Comparison of ENCODE assay signal across 9 cellular contexts in the genomic region with DNA sequence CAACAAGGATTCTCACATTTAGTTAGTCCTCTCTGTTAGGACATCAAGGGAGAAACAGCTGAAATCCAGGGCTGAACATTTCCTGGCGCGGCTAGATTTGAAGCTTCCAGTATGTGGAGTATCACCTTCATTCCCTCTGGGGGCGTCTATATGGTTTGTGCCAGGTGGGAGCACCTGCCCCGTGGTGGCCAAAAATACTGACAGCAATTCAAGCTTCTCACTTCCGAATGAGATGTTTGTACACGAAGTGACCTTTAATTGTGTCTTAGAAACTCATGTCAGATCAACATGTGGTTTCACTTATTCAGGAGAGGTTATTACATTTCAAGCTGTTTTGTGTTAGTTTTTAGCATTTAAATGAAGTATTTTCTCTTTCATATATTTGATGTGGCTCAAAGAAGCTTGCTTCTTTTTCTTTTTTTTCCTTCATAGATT.
DNase-seq lines count a peak whose midpoint lies in the region; ATAC-seq, FAIRE-seq and TF ChIP-seq lines count a peak whose summit lies in the region.
"Had no signal": no experiment of that assay in that cellular context is flagged by ENCODE, and none has a peak within 500 bp of the region (broad histone marks: within the 10 kb centered on the region; RNA-seq: fewer than 3 reads in every experiment).

No MANE protein-coding gene starts in this region.

- H3K27me3 ChIP-seq in OCI-LY1 (ENCODE audit: insufficient read depth, low read length) (no peaks in the 10 kb centered on the region), endodermal cell (ENCODE audit: control insufficient read depth, insufficient read depth, low read length, poor library complexity, severe bottlenecking) (no peaks in the 10 kb centered on the region)

- H3K9me3 ChIP-seq in OCI-LY1 (ENCODE audit: low read length) (no peaks in the 10 kb centered on the region), endodermal cell (ENCODE audit: control insufficient read depth, low read length) (no peaks in the 10 kb centered on the region)

- H3K27me3 Mint-ChIP-seq in endodermal cell (ENCODE audit: insufficient read depth) (no peaks in the 10 kb centered on the region), progenitor cell of endocrine pancreas (no peaks in the 10 kb centered on the region)

- H3K4me1 Mint-ChIP-seq in endodermal cell (peaks cover 32% of the 10 kb centered on the region), progenitor cell of endocrine pancreas (ENCODE audit: low read depth) (peaks cover 37% of the 10 kb centered on the region)

- H3K36me3 ChIP-seq in OCI-LY1 (ENCODE audit: insufficient read depth, low read length) (no peaks in the 10 kb centered on the region), endodermal cell (ENCODE audit: control insufficient read depth, insufficient read depth, low read length) (no peaks in the 10 kb centered on the region)

- peak overlapping the region; percentile 17; the same call in 1 of the 2 replicates for H2AFZ ChIP-seq in OCI-LY1 (ENCODE audit: low read length)

- H3F3A ChIP-seq in OCI-LY1 (ENCODE audit: insufficient read depth, low read length), result no peaks in the 10 kb centered on the region

- H3K9me3 Mint-ChIP-seq in endodermal cell, result no peaks in the 10 kb centered on the region
- H3K9me3 Mint-ChIP-seq in progenitor cell of endocrine pancreas (ENCODE audit: low read depth), result no peaks in the 10 kb centered on the region

- peak; percentile 31; the same call in 1 of the 2 replicates for TF ChIP-seq CTCF in OCI-LY1 (IDR thresholded peaks at IDR 0.05; ENCODE audit: low read length)
- TF ChIP-seq CTCF in endodermal cell (conservative IDR thresholded peaks at IDR 0.05), result peak; percentile 39
- TF ChIP-seq CTCF in progenitor cell of endocrine pancreas (IDR thresholded peaks at IDR 0.05; ENCODE audit: unreplicated experiment), result no peak

- H3K27ac Mint-ChIP-seq in endodermal cell, result no peak overlapping the region
- peak overlapping the region; percentile 74 for H3K27ac Mint-ChIP-seq in progenitor cell of endocrine pancreas

- H3K4me3 Mint-ChIP-seq in endodermal cell, result no peak overlapping the region
- H3K4me3 Mint-ChIP-seq in progenitor cell of endocrine pancreas (ENCODE audit: low read depth), result peak overlapping the region; percentile 31

- no peaks in the 10 kb centered on the region for H3K36me3 Mint-ChIP-seq in endodermal cell (ENCODE audit: low read depth)
- H3K36me3 Mint-ChIP-seq in progenitor cell of endocrine pancreas (ENCODE audit: insufficient read depth), result no peaks in the 10 kb centered on the region

- no peaks in the 10 kb centered on the region for H3K9me2 ChIP-seq in OCI-LY1 (ENCODE audit: low read depth, low read length)

- H3K9ac ChIP-seq in OCI-LY1 (ENCODE audit: low read length), result peak overlapping the region; percentile 67
- H3K9ac ChIP-seq in endodermal cell (ENCODE audit: extremely low read depth, low read length, poor library complexity, severe bottlenecking), result no peak overlapping the region

- H3K4me1 ChIP-seq in OCI-LY1 (ENCODE audit: insufficient read depth, low read length, severe bottlenecking) (peaks cover 77% of the 10 kb centered on the region), endodermal cell (ENCODE audit: control insufficient read depth, insufficient read depth, low read length) (peaks cover 4% of the 10 kb centered on the region)

- DNase-seq in endodermal cell, result peak; percentile 51
- DNase-seq in progenitor cell of endocrine pancreas (ENCODE audit: low spot score, unreplicated experiment), result no peak
- no peak for DNase-seq in NOMO-1 (lab: John Stamatoyannopoulos, UW; ENCODE audit: unreplicated experiment in 2 of 2)
- no peak for DNase-seq in SK-N-DZ (ENCODE audit: low spot score)
- DNase-seq: NCI-H1092 had no signal

- peak overlapping the region; percentile 93 for H3K27ac ChIP-seq in OCI-LY1 (ENCODE audit: low read depth, low read length, poor library complexity, severe bottlenecking)
- no peak overlapping the region for H3K27ac ChIP-seq in endodermal cell (ENCODE audit: low read depth, low read length)

- WGBS in endodermal cell (ENCODE audit: insufficient coverage in 1 of 2, insufficient read length in 1 of 2), 2 experiments, result 85% methylated on average over 6 of the region's 6 CpGs

- no peaks in the 10 kb centered on the region for H4K20me1 ChIP-seq in OCI-LY1 (ENCODE audit: insufficient read depth, low read length)

- ATAC-seq in GM19324 (IDR thresholded peaks at IDR 0.05; ENCODE audit: low FRiP score, unreplicated experiment) (no peak), HG02884 (IDR thresholded peaks at IDR 0.05; ENCODE audit: unreplicated experiment) (no peak)

- no peaks in the 10 kb centered on the region for H3K79me2 ChIP-seq in OCI-LY1 (ENCODE audit: insufficient read depth, low read length)

- peak overlapping the region; percentile 70 for H3K4me2 ChIP-seq in OCI-LY1 (ENCODE audit: low read length)

- FAIRE-seq in G401.6 (lab: Jason Lieb, UNC), result peak; percentile 73

- H3K4me3 ChIP-seq in OCI-LY1 (ENCODE audit: low read depth, low read length, poor library complexity, severe bottlenecking) (peak overlapping the region; percentile 54), endodermal cell (ENCODE audit: low read length) (no peak overlapping the region)
